ENCODE assay signal across 15 cellular contexts in the genomic region with DNA sequence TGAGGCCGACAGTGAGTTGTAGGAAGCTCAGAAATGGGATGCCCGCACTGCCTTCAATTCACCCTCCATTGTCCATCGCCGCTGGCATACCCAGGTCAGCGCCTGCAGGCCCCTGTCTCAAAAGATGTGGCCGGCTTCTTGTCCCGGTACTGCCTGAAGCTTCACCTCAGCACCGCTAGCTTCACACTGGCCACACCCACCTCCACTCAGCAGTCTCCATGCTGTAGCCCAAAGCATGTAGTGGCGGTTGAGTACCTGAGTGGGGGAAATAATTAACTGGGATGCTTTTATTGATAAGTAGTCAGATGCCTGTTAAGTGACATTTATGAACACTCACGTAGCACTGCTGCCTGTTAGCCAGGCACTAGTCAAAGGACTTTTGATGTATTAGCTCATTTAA.
DNase-seq lines count a peak whose midpoint lies in the region; ATAC-seq and TF ChIP-seq lines count a peak whose summit lies in the region.
"Had no signal": no experiment of that assay in that cellular context is flagged by ENCODE, and none has a peak within 500 bp of the region (broad histone marks: within the 10 kb centered on the region; RNA-seq: fewer than 3 reads in every experiment).

No MANE protein-coding gene starts in this region.

- H3K27me3 Mint-ChIP-seq in activated CD8-positive, alpha-beta T cell treated with anti-CD3 and anti-CD28 coated beads, Interleukin-2, amount 10 ng/mL, durations not matched to agents 7 days and 5 days (ENCODE audit: low read depth): no peaks in the 10 kb centered on the region
- H3K27me3 Mint-ChIP-seq in activated CD8-positive, alpha-beta T cell treated with anti-CD3 and anti-CD28 coated beads for 36 hours: no peaks in the 10 kb centered on the region
- no peaks in the 10 kb centered on the region for H3K27me3 Mint-ChIP-seq in activated T-helper 17 cell treated with anti-CD3 and anti-CD28 coated beads, Interleukin-2, amount 50 U/mL, for 72 hours
- H3K27me3 Mint-ChIP-seq: B cell; CD4-positive, alpha-beta T cell had no signal

- H3K27ac Mint-ChIP-seq in activated CD8-positive, alpha-beta T cell treated with anti-CD3 and anti-CD28 coated beads, Interleukin-2, amount 10 ng/mL, durations not matched to agents 7 days and 5 days: peak overlapping the region; percentile 36
- no peak overlapping the region for H3K27ac Mint-ChIP-seq in activated CD8-positive, alpha-beta T cell treated with anti-CD3 and anti-CD28 coated beads for 36 hours
- peak overlapping the region; percentile 28 for H3K27ac Mint-ChIP-seq in activated T-helper 17 cell treated with anti-CD3 and anti-CD28 coated beads, Interleukin-2, amount 50 U/mL, for 72 hours
- H3K27ac Mint-ChIP-seq in stimulated activated effector memory CD8-positive, alpha-beta T cell treated with anti-CD3 and anti-CD28 coated beads, Interleukin-12 subunit alpha, Interleukin-12 subunit beta, amount 100 ng/mL, for 72 hours: peak overlapping the region; percentile 14
- H3K27ac Mint-ChIP-seq: B cell, HFFc6 had no signal

- intact Hi-C loops in activated CD8-positive, alpha-beta T cell treated with anti-CD3 and anti-CD28 coated beads for 36 hours (cut with micrococcal nuclease): no loop called here
- intact Hi-C loops in posterior cingulate gyrus (cut with DNase I) (no loop called here), breast epithelium (cut with DNase I; ENCODE audit: low total_unique reads) (no loop called here)

- TF ChIP-seq CTCF in activated CD8-positive, alpha-beta T cell treated with anti-CD3 and anti-CD28 coated beads for 36 hours (IDR thresholded peaks at IDR 0.05): no peak
- TF ChIP-seq CTCF in breast epithelium (IDR thresholded peaks at IDR 0.05): no peak

- no peaks in the 10 kb centered on the region for H3K9me3 ChIP-seq in breast epithelium

- no peak overlapping the region for H3K4me3 ChIP-seq in breast epithelium

- H3K27ac ChIP-seq in breast epithelium: no peak overlapping the region
- H3K27ac ChIP-seq: HL-60 had no signal

- H3K9me3 Mint-ChIP-seq in activated CD8-positive, alpha-beta T cell treated with anti-CD3 and anti-CD28 coated beads, Interleukin-2, amount 10 ng/mL, durations not matched to agents 7 days and 5 days (ENCODE audit: insufficient read depth): no peaks in the 10 kb centered on the region
- no peaks in the 10 kb centered on the region for H3K9me3 Mint-ChIP-seq in activated CD8-positive, alpha-beta T cell treated with anti-CD3 and anti-CD28 coated beads for 36 hours
- H3K9me3 Mint-ChIP-seq in activated T-helper 17 cell treated with anti-CD3 and anti-CD28 coated beads, Interleukin-2, amount 50 U/mL, for 72 hours: no peaks in the 10 kb centered on the region
- H3K9me3 Mint-ChIP-seq in stimulated activated effector memory CD8-positive, alpha-beta T cell treated with anti-CD3 and anti-CD28 coated beads, Interleukin-12 subunit alpha, Interleukin-12 subunit beta, amount 100 ng/mL, for 72 hours: no peaks in the 10 kb centered on the region
- H3K9me3 Mint-ChIP-seq: HFFc6 had no signal

- H3K36me3 ChIP-seq in breast epithelium: no peaks in the 10 kb centered on the region

- POLR2A ChIA-PET in activated CD8-positive, alpha-beta T cell treated with anti-CD3 and anti-CD28 coated beads, Interleukin-2, amount 10 ng/mL, durations not matched to agents 7 days and 5 days (lab: Charles Lee): interaction anchor here (0.6 to 1.6 kb wide), 4 partner anchors 9 to 123 kb away, joined by 3 read pairs; no protein-coding TSS in a partner anchor
- POLR2A ChIA-PET in activated CD8-positive, alpha-beta T cell treated with anti-CD3 and anti-CD28 coated beads for 36 hours (lab: Charles Lee): no interaction called here

- H3K4me1 ChIP-seq in breast epithelium: no peaks in the 10 kb centered on the region

- H3K27me3 ChIP-seq in breast epithelium: no peaks in the 10 kb centered on the region

- TF ChIP-seq POLR2A in breast epithelium (IDR thresholded peaks at IDR 0.05): no peak

- no peak overlapping the region for H3K4me3 Mint-ChIP-seq in activated CD8-positive, alpha-beta T cell treated with anti-CD3 and anti-CD28 coated beads, Interleukin-2, amount 10 ng/mL, durations not matched to agents 7 days and 5 days
- no peak overlapping the region for H3K4me3 Mint-ChIP-seq in activated CD8-positive, alpha-beta T cell treated with anti-CD3 and anti-CD28 coated beads for 36 hours
- no peak overlapping the region for H3K4me3 Mint-ChIP-seq in activated T-helper 17 cell treated with anti-CD3 and anti-CD28 coated beads, Interleukin-2, amount 50 U/mL, for 72 hours
- no peak overlapping the region for H3K4me3 Mint-ChIP-seq in stimulated activated effector memory CD8-positive, alpha-beta T cell treated with anti-CD3 and anti-CD28 coated beads, Interleukin-12 subunit alpha, Interleukin-12 subunit beta, amount 100 ng/mL, for 72 hours
- H3K4me3 Mint-ChIP-seq: B cell; CD4-positive, alpha-beta T cell; HFFc6 had no signal

- ATAC-seq in activated CD8-positive, alpha-beta T cell treated with anti-CD3 and anti-CD28 coated beads, Interleukin-2, amount 10 ng/mL, durations not matched to agents 7 days and 5 days: no peak
- ATAC-seq in activated CD8-positive, alpha-beta T cell treated with anti-CD3 and anti-CD28 coated beads for 36 hours: no peak
- no peak for ATAC-seq in activated T-helper 17 cell treated with anti-CD3 and anti-CD28 coated beads, Interleukin-2, amount 50 U/mL, for 72 hours (replicated peaks)
- no peak for ATAC-seq in stimulated activated effector memory CD8-positive, alpha-beta T cell treated with anti-CD3 and anti-CD28 coated beads, Interleukin-12 subunit alpha, Interleukin-12 subunit beta, amount 100 ng/mL, for 72 hours

- H3K4me1 Mint-ChIP-seq in activated CD8-positive, alpha-beta T cell treated with anti-CD3 and anti-CD28 coated beads, Interleukin-2, amount 10 ng/mL, durations not matched to agents 7 days and 5 days (ENCODE audit: low read depth): peaks cover 30% of the 10 kb centered on the region
- peaks cover 17% of the 10 kb centered on the region for H3K4me1 Mint-ChIP-seq in activated CD8-positive, alpha-beta T cell treated with anti-CD3 and anti-CD28 coated beads for 36 hours (ENCODE audit: low read depth)
- H3K4me1 Mint-ChIP-seq in activated T-helper 17 cell treated with anti-CD3 and anti-CD28 coated beads, Interleukin-2, amount 50 U/mL, for 72 hours: peaks cover 17% of the 10 kb centered on the region
- H3K4me1 Mint-ChIP-seq in stimulated activated effector memory CD8-positive, alpha-beta T cell treated with anti-CD3 and anti-CD28 coated beads, Interleukin-12 subunit alpha, Interleukin-12 subunit beta, amount 100 ng/mL, for 72 hours: peaks cover 23% of the 10 kb centered on the region

- H3K36me3 Mint-ChIP-seq in activated CD8-positive, alpha-beta T cell treated with anti-CD3 and anti-CD28 coated beads, Interleukin-2, amount 10 ng/mL, durations not matched to agents 7 days and 5 days (ENCODE audit: low read depth): peaks cover 25% of the 10 kb centered on the region
- H3K36me3 Mint-ChIP-seq in activated CD8-positive, alpha-beta T cell treated with anti-CD3 and anti-CD28 coated beads for 36 hours (ENCODE audit: low read depth): peaks cover 12% of the 10 kb centered on the region
- H3K36me3 Mint-ChIP-seq in activated T-helper 17 cell treated with anti-CD3 and anti-CD28 coated beads, Interleukin-2, amount 50 U/mL, for 72 hours (ENCODE audit: low read depth): peaks cover 11% of the 10 kb centered on the region
- no peaks in the 10 kb centered on the region for H3K36me3 Mint-ChIP-seq in stimulated activated effector memory CD8-positive, alpha-beta T cell treated with anti-CD3 and anti-CD28 coated beads, Interleukin-12 subunit alpha, Interleukin-12 subunit beta, amount 100 ng/mL, for 72 hours

- DNase-seq in activated CD8-positive, alpha-beta T cell treated with anti-CD3 and anti-CD28 coated beads, Interleukin-2, amount 10 ng/mL, durations not matched to agents 7 days and 5 days: no peak
- no peak for DNase-seq in activated CD8-positive, alpha-beta T cell treated with anti-CD3 and anti-CD28 coated beads for 36 hours
- peak; percentile 43 for DNase-seq in NCI-H1436 treated with DMSO at 0.1 percent for 48 hours (lab: John Stamatoyannopoulos, UW)
- no peak for DNase-seq in stimulated activated effector memory CD8-positive, alpha-beta T cell treated with anti-CD3 and anti-CD28 coated beads, Interleukin-12 subunit alpha, Interleukin-12 subunit beta, amount 100 ng/mL, for 72 hours (ENCODE audit: low spot score in 2 of 2)
- no peak for DNase-seq in posterior cingulate gyrus
- no peak for DNase-seq in breast epithelium (ENCODE audit: low spot score in 2 of 2)
- DNase-seq: C1 segment of cervical spinal cord; Calu3; CD4-positive, alpha-beta T cell; DMS 273 treated with DMSO at 0.1 percent for 48 hours; HCEC 1CT; HFFc6 had no signal

- CTCF ChIA-PET in activated CD8-positive, alpha-beta T cell treated with anti-CD3 and anti-CD28 coated beads, Interleukin-2, amount 10 ng/mL, durations not matched to agents 7 days and 5 days (lab: Charles Lee): interaction anchor here (0.6 to 1.1 kb wide), 2 partner anchors 44 to 586 kb away, joined by 3 read pairs; a partner anchor contains a TSS
- CTCF ChIA-PET in activated CD8-positive, alpha-beta T cell treated with anti-CD3 and anti-CD28 coated beads for 36 hours (lab: Charles Lee): interaction anchor here (0.7 to 1.4 kb wide), 4 partner anchors 38 to 145 kb away, joined by 3 read pairs; no protein-coding TSS in a partner anchor
